In the genomic region with DNA sequence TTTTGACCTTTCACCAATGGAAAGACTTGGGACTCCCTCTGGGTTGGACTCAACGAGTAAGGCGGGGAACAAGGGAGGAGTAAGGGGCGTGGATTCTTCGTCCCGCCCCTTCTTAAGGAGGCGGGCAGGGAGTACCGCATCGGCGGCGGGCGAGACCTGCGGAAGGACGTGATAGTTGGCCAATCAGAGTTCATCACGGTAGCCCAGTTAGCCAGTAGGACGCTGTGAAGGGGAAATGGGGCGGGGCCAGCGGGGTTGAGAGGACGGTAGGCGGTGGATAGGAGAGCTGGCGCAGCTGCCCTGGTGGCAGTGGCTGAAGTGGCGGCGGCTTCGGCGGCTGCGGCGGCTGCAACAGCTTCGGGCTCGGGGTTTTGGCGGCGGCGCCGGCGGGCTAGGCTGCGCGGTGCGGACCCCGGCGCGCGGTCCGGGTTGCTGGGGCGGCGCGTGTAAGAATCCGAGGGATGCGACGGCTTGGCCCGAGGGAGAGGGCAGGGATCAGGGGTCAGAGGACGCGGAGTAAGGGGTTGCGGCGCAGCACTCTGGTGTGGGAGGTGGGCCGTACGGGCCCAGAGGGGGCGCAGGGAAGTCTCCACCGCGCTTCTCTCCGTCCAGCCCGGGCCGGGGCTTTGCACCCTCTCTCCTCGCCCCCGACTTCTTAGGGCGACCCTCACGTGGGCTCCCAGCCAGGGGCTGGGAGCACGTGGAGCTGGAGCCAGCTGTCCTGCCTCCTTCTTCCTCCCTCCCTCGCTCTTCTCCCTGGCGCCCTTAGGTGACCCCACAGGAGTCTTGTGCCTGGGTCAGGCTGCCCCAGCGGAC, we compare ENCODE assay signal across 8 cellular contexts. TPM values are rescaled to one million over a fixed set of nuclear protein-coding genes. Genes with fewer than 3 reads are reported as not detected.
A peak's percentile ranks its signal among the peaks of the same experiment; 100 is the strongest.
DNase-seq lines count a peak whose midpoint lies in the region; ATAC-seq and TF ChIP-seq lines count a peak whose summit lies in the region.

A gene (plus strand): TSS at position 284 of the 816 bp plus-strand sequence. CDS start 5,389 bp downstream, outside the sequence.

- peak within 1 kb of the TSS; percentile 87 for H3K27ac ChIP-seq in C4-2B
- peak within 1 kb of the TSS; percentile 78 to 94 (median 90) for H3K27ac ChIP-seq in right lobe of liver

- H3K27me3 ChIP-seq in right lobe of liver = no peaks in the 10 kb centered on the region

- H3K36me3 ChIP-seq in right lobe of liver = no peaks in the 10 kb centered on the region

- TF ChIP-seq CTCF in C4-2B (conservative IDR thresholded peaks at IDR 0.05) (no peak), right lobe of liver (IDR thresholded peaks at IDR 0.05) (no peak)

- no peaks in the 10 kb centered on the region for H3K9me3 ChIP-seq in right lobe of liver

- WGBS in right lobe of liver (ENCODE audit: insufficient coverage, low coverage, low lambda C conversion rate, missing lambda C conversion rate) = under 1% methylated on average over 23 of the region's 68 CpGs

- TF ChIP-seq POLR2A in right lobe of liver (IDR thresholded peaks at IDR 0.05) = peak; percentile 100

- ATAC-seq in GM19395 (IDR thresholded peaks at IDR 0.05; ENCODE audit: unreplicated experiment) = peak; percentile 90
- peak; percentile 89 for ATAC-seq in HG03571 (IDR thresholded peaks at IDR 0.05; ENCODE audit: unreplicated experiment)
- peak; percentile 90 to 96 (median 92) for ATAC-seq in right lobe of liver

- H3K4me3 ChIP-seq in right lobe of liver = peak within 1 kb of the TSS; percentile 59 to 93 (median 79)

- peaks cover 0 to 27% (median 5%) of the 10 kb centered on the region in 4 donors for H3K4me1 ChIP-seq in right lobe of liver

- intact Hi-C loops in right lobe of liver (cut with DNase I) = no loop called here

- peak; percentile 100 for DNase-seq in NCI-H82 (lab: John Stamatoyannopoulos, UW)
- DNase-seq in activated CD4-positive, alpha-beta T cell treated with anti-CD3 and anti-CD28 coated beads, Interleukin-2, amount 50 U/mL, for 48 hours = peak; percentile 99 to 100
- DNase-seq in dermis microvascular lymphatic vessel endothelial cell (ENCODE audit: low read depth in 2 of 2) = peak; percentile 100
- peak; percentile 99 to 100 (median 100) for DNase-seq in right lobe of liver
- DNase-seq in stimulated activated CD4-positive, alpha-beta T cell treated with anti-CD3 and anti-CD28 coated beads, Interleukin-4, amount 100 ng/mL, for 4 hours = peak; percentile 98 to 99

RNA-seq across cellular contexts. Expression of the gene that starts here (rescaled TPM):
- total RNA-seq in dermis microvascular lymphatic vessel endothelial cell (5.5 and 7.2 TPM in 2 replicates), right lobe of liver (10 to 100 TPM; 18.0 to 34.6 (median 28.3) TPM)

Comparison
In these comparisons a context has a peak if more than half of its experiments do, and no peak if none do; other contexts are left out.
1. Peak in every context shown above with its lines: DNase-seq, ATAC-seq, H3K4me3 ChIP-seq and H3K27ac ChIP-seq.